In the genomic region with DNA sequence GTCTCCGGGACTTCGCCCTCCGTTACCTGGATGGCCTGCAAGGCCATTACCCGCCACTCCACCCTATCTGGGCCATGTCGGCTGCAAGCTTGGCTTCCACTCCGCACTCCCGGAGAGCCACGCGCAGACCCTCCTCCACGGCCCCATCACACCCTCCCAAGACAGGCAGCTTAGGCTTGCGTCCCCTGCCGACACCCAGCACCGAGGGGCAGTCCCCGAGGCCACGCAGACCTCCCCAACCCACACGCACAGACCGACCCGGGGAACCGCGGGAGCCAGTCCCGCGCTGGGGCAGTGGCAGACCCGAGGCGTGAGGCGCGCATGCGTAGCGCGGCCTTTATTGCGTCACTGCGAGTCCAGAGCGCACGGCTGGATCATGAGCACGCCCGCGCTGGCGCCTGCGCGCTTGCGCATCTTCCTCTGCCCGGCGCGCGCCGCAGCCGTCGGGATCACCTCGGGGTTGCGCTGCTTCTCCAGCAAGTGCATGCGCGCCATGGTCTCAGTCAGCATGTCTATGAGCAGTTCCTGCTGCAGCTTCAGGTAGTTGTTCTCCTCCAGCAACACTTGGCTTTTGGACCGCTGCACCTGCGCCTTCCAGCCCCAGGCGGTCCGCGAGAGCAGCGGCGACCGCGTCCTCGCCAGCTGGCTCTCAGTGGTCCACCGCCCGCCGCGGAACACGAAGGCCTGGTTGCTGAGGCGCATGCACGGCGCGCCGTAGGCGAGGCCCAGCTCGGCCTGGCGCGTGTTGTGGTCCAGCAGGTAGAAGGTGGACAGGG, we compare ENCODE assay signal across 8 cellular contexts. TPM values are rescaled to one million over a fixed set of nuclear protein-coding genes. Genes with fewer than 3 reads are reported as not detected.
A peak's percentile ranks its signal among the peaks of the same experiment; 100 is the strongest.
DNase-seq lines count a peak whose midpoint lies in the region; ATAC-seq and TF ChIP-seq lines count a peak whose summit lies in the region.

No MANE protein-coding gene starts in this region.

- WGBS in liver = 3% methylated on average over 75 of the region's 75 CpGs

- H3K9me3 ChIP-seq in liver (ENCODE audit: control insufficient read depth in 4 of 4, low read length in 3 of 4) = no peaks in the 10 kb centered on the region

- ATAC-seq in GM19395 (IDR thresholded peaks at IDR 0.05; ENCODE audit: unreplicated experiment) (peak; percentile 92), HG03521 (IDR thresholded peaks at IDR 0.05; ENCODE audit: unreplicated experiment) (peak; percentile 87)

- peak; percentile 3 to 54 for TF ChIP-seq RAD21 in liver (IDR thresholded peaks at IDR 0.05)

- DNase-seq in NCI-H748 (lab: John Stamatoyannopoulos, UW; ENCODE audit: unreplicated experiment) = peak; percentile 97
- DNase-seq in activated CD4-positive, alpha-beta T cell treated with anti-CD3 and anti-CD28 coated beads, Interleukin-2, amount 50 U/mL, for 4 hours = peak; percentile 87 to 91
- peak; percentile 98 for DNase-seq in dermis blood vessel endothelial cell
- DNase-seq in stimulated activated CD4-positive, alpha-beta T cell treated with anti-CD3 and anti-CD28 coated beads, Interleukin-2, amount 100 ng/mL, for 48 hours = peak; percentile 90 to 92

- no peaks in the 10 kb centered on the region for H3K27me3 ChIP-seq in liver (ENCODE audit: control insufficient read depth in 4 of 4, insufficient read depth in 4 of 4, low read length in 3 of 4)

- TF ChIP-seq CTCF in C4-2B (conservative IDR thresholded peaks at IDR 0.05) = no peak
- no peak for TF ChIP-seq CTCF in liver (IDR thresholded peaks at IDR 0.05; ENCODE audit: low read depth, low read length, missing input control)

- peak overlapping the region; percentile 67 to 75 for H3K9ac ChIP-seq in liver (ENCODE audit: low read depth in 1 of 2, low read length in 2 of 2)

- H3K27ac ChIP-seq in C4-2B = peak overlapping the region; percentile 100
- H3K27ac ChIP-seq in liver (ENCODE audit: low read depth in 1 of 2, low read length in 2 of 2) = peak overlapping the region; percentile 93 to 97

- H3K4me1 ChIP-seq in liver (ENCODE audit: control insufficient read depth in 4 of 4, insufficient read depth in 4 of 4, low read length in 3 of 4) = peaks cover 10 to 33% (median 24%) of the 10 kb centered on the region in 4 donors

- peaks cover 0 to 2% (median 0%) of the 10 kb centered on the region in 4 donors for H3K36me3 ChIP-seq in liver (ENCODE audit: control insufficient read depth in 4 of 4, insufficient read depth in 3 of 4, low read depth in 1 of 4, low read length in 3 of 4)

- H3K4me3 ChIP-seq in liver (ENCODE audit: low read depth in 1 of 3, low read length in 3 of 3) = peak overlapping the region; percentile 65 to 80 (median 70)

TF ChIP-seq in liver, 16 proteins besides CTCF, POLR2A, EP300 and RAD21:
- TF ChIP-seq, protein P1, sequence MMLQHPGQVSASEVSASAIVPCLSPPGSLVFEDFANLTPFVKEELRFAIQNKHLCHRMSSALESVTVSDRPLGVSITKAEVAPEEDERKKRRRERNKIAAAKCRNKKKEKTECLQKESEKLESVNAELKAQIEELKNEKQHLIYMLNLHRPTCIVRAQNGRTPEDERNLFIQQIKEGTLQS (IDR thresholded peaks at IDR 0.05) = peak; percentile 72
- TF ChIP-seq YY1 (IDR thresholded peaks at IDR 0.05) (peak; percentile 85), HNF4A (conservative IDR thresholded peaks at IDR 0.05) (peak; percentile 38 to 40), HNF4G (IDR thresholded peaks at IDR 0.05) (no peak), SP1 (IDR thresholded peaks at IDR 0.05) (peak; percentile 70), RXRA (IDR thresholded peaks at IDR 0.05) (peak; percentile 13 to 34), FOXA1 (IDR thresholded peaks at IDR 0.05) (no peak)
- TF ChIP-seq, protein P2, sequence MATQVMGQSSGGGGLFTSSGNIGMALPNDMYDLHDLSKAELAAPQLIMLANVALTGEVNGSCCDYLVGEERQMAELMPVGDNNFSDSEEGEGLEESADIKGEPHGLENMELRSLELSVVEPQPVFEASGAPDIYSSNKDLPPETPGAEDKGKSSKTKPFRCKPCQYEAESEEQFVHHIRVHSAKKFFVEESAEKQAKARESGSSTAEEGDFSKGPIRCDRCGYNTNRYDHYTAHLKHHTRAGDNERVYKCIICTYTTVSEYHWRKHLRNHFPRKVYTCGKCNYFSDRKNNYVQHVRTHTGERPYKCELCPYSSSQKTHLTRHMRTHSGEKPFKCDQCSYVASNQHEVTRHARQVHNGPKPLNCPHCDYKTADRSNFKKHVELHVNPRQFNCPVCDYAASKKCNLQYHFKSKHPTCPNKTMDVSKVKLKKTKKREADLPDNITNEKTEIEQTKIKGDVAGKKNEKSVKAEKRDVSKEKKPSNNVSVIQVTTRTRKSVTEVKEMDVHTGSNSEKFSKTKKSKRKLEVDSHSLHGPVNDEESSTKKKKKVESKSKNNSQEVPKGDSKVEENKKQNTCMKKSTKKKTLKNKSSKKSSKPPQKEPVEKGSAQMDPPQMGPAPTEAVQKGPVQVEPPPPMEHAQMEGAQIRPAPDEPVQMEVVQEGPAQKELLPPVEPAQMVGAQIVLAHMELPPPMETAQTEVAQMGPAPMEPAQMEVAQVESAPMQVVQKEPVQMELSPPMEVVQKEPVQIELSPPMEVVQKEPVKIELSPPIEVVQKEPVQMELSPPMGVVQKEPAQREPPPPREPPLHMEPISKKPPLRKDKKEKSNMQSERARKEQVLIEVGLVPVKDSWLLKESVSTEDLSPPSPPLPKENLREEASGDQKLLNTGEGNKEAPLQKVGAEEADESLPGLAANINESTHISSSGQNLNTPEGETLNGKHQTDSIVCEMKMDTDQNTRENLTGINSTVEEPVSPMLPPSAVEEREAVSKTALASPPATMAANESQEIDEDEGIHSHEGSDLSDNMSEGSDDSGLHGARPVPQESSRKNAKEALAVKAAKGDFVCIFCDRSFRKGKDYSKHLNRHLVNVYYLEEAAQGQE (IDR thresholded peaks at IDR 0.05) = peak; percentile 78
TF ChIP-seq in liver: peak in this region for 6.

RNA-seq across cellular contexts. Expression of a gene that starts 2.4 kb away (rescaled TPM):
- not detected in 2 replicates for total RNA-seq in dermis blood vessel endothelial cell
- total RNA-seq in liver = not detected
- not detected for polyA plus RNA-seq in liver

RNA-seq across cellular contexts. Expression of a gene that starts 20.3 kb away (rescaled TPM):
- total RNA-seq in dermis blood vessel endothelial cell (796 and 1,147 TPM in 2 replicates), liver (100 to 1,000 TPM; 362 to 628 TPM)
- polyA plus RNA-seq in liver = 100 to 1,000 TPM; 129 to 266 TPM

RNA-seq across cellular contexts. Expression of a gene that starts 54.2 kb away (rescaled TPM):
- total RNA-seq in dermis blood vessel endothelial cell = 9.2 and 15.6 TPM in 2 replicates
- 1 to 10 TPM; 7.6 TPM for total RNA-seq in liver
- polyA plus RNA-seq in liver = 1 to 10 TPM; 2.2 to 5.0 TPM

RNA-seq across cellular contexts. Expression of a gene that starts 55.0 kb away (rescaled TPM):
- total RNA-seq in dermis blood vessel endothelial cell = 656 and 803 TPM in 2 replicates
- 100 to 1,000 TPM; 505 to 583 TPM for total RNA-seq in liver
- 100 to 1,000 TPM; 102 to 191 TPM for polyA plus RNA-seq in liver

Comparison
In these comparisons a context has a peak if more than half of its experiments do, and no peak if none do; other contexts are left out.
1. Peak in every context shown above with its lines: DNase-seq, ATAC-seq, H3K4me3 ChIP-seq and H3K27ac ChIP-seq.